1 cellular context compared by ENCODE assay signal in the genomic region with DNA sequence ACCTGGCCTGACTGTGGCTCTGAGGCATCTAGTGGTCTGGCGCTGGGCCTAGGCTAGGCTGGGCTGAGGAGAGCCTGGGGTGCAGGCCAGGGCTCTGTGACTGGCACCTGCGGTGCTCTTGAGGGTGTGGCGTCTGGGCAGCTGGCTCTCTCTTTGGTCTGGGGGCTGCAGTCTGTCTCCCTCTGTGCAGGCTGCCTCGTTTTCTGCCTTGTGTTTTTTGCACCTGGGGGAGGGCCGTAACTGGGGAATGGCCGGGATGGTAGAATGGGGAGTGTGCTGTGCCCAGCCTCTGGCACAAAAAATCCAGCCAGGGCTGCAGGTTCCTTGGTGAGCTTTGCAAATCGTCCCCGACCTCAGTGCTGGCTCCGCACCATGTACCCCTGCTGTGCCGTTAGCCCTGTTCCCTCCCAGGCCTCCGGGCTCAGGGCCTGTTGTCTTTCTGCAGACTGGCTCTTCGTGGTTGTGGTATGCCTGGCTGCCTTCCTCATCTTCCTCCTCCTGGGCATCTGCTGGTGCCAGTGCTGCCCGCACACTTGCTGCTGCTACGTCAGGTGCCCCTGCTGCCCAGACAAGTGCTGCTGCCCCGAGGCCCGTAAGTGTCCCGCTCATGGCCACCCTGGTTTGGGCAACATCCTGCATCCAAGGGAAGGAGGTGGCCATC.
A peak's percentile ranks its signal among the peaks of the same experiment; 100 is the strongest.
TF ChIP-seq lines count a peak whose summit lies in the region.

No MANE protein-coding gene starts in this region.

TF ChIP-seq in H1, 55 proteins besides CTCF, POLR2A, EP300 and RAD21:
- TF ChIP-seq POLR2AphosphoS5 (IDR thresholded peaks at IDR 0.05; ENCODE audit: low read depth, low read length) (0 out of 2 replicates have a peak, but pooled peaks have one; percentile 12), CHD1 (IDR thresholded peaks at IDR 0.05; ENCODE audit: low read depth, low read length) (no peak)
TF ChIP-seq in H1: peak in this region for 1.
